Comparison of ENCODE assay signal across 14 cellular contexts in genomic region chr14:103696027-103696402, GRCh38. TPM values are rescaled to one million over a fixed set of nuclear protein-coding genes. Genes with fewer than 3 reads are reported as not detected.
DNase-seq lines count a peak whose midpoint lies in the region; ATAC-seq and TF ChIP-seq lines count a peak whose summit lies in the region.
"Had no signal": no experiment of that assay in that cellular context is flagged by ENCODE, and none has a peak within 500 bp of the region (broad histone marks: within the 10 kb centered on the region; RNA-seq: fewer than 3 reads in every experiment).

No MANE protein-coding gene starts in this region.

- no peaks in the 10 kb centered on the region for H3K27me3 ChIP-seq in CD4-positive, alpha-beta T cell (ENCODE audit: control insufficient read depth, insufficient read depth, low read length)

- intact Hi-C loops in CD4-positive, alpha-beta T cell (cut with DNase I, micrococcal nuclease) = no loop called here
- intact Hi-C loops in Calu3 (cut with micrococcal nuclease; ENCODE audit: unreplicated experiment) = no loop called here

- H3K27me3 Mint-ChIP-seq in CD4-positive, alpha-beta T cell = no peaks in the 10 kb centered on the region
- H3K27me3 Mint-ChIP-seq in endothelial cell (ENCODE audit: unreplicated experiment) (peaks cover 13% of the 10 kb centered on the region), Calu3 (ENCODE audit: unreplicated experiment) (no peaks in the 10 kb centered on the region)

- DNase-seq in CD4-positive, alpha-beta T cell = no peak
- DNase-seq in LHCN-M2 (ENCODE audit: low read depth) (peak; percentile 77), endothelial cell (ENCODE audit: low spot score) (no peak), retina (peak; percentile 26), A172 (ENCODE audit: low spot score) (no peak), Calu3 (no peak), NCI-H1930 (lab: John Stamatoyannopoulos, UW) (no peak)
- DNase-seq: effector CD4-positive, alpha-beta T cell; hypothalamus; NCI-H1105 treated with DMSO at 0.1 percent for 48 hours; stimulated activated naive CD8-positive, alpha-beta T cell treated with anti-CD3 and anti-CD28 coated beads, Interleukin-15, Interleukin-2, amounts not matched to agents 100 U/mL and 50 U/mL, for 24 hours; WERI-Rb-1 had no signal

- H3K27ac ChIP-seq in CD4-positive, alpha-beta T cell (ENCODE audit: low read depth, low read length) = no peak overlapping the region
- H3K27ac ChIP-seq: HL-60, WERI-Rb-1 had no signal

- H3K36me3 Mint-ChIP-seq in CD4-positive, alpha-beta T cell (ENCODE audit: low read depth) = peaks cover 55% of the 10 kb centered on the region
- peaks cover 17% of the 10 kb centered on the region for H3K36me3 Mint-ChIP-seq in endothelial cell (ENCODE audit: low read depth, unreplicated experiment)
- H3K36me3 Mint-ChIP-seq in Calu3 (ENCODE audit: insufficient read depth, unreplicated experiment) = peaks cover 39% of the 10 kb centered on the region

- no peak for TF ChIP-seq CTCF in CD4-positive, alpha-beta T cell (IDR thresholded peaks at IDR 0.05)
- TF ChIP-seq CTCF in endothelial cell (IDR thresholded peaks at IDR 0.05; ENCODE audit: unreplicated experiment) = no peak
- no peak for TF ChIP-seq CTCF in Calu3 (IDR thresholded peaks at IDR 0.05; ENCODE audit: unreplicated experiment)

- ATAC-seq in CD4-positive, alpha-beta T cell (ENCODE audit: poor library complexity) = no peak
- no peak for ATAC-seq in GM18517 (IDR thresholded peaks at IDR 0.05; ENCODE audit: unreplicated experiment)
- ATAC-seq: stimulated activated naive CD8-positive, alpha-beta T cell treated with anti-CD3 and anti-CD28 coated beads, Interleukin-15, Interleukin-2, amounts not matched to agents 100 U/mL and 50 U/mL, for 24 hours had no signal

- no peak overlapping the region for H3K4me3 Mint-ChIP-seq in CD4-positive, alpha-beta T cell
- H3K4me3 Mint-ChIP-seq in endothelial cell (ENCODE audit: unreplicated experiment) (no peak overlapping the region), Calu3 (ENCODE audit: low read depth, unreplicated experiment) (no peak overlapping the region)

- no peaks in the 10 kb centered on the region for H3K9me3 Mint-ChIP-seq in CD4-positive, alpha-beta T cell
- H3K9me3 Mint-ChIP-seq in endothelial cell (ENCODE audit: unreplicated experiment) (no peaks in the 10 kb centered on the region), Calu3 (ENCODE audit: low read depth, unreplicated experiment) (no peaks in the 10 kb centered on the region)

- H3K9me3 ChIP-seq in CD4-positive, alpha-beta T cell (ENCODE audit: control insufficient read depth, low read length) = no peaks in the 10 kb centered on the region

- no TSS peak for BruUV-seq in Calu3 (replicated peaks; lab: Mats Ljungman, UMichigan)

- CTCF ChIA-PET in CD4-positive, alpha-beta T cell (lab: Charles Lee) = no interaction called here
- CTCF ChIA-PET in Calu3 (lab: Charles Lee) = no interaction called here

- peak overlapping the region; percentile 54 for H3K27ac Mint-ChIP-seq in CD4-positive, alpha-beta T cell
- H3K27ac Mint-ChIP-seq in endothelial cell (ENCODE audit: unreplicated experiment) (peak overlapping the region; percentile 67), Calu3 (ENCODE audit: unreplicated experiment) (no peak overlapping the region)

- H3K4me1 Mint-ChIP-seq in CD4-positive, alpha-beta T cell (ENCODE audit: low read depth) = peaks cover 4% of the 10 kb centered on the region
- peaks cover 21% of the 10 kb centered on the region for H3K4me1 Mint-ChIP-seq in endothelial cell (ENCODE audit: unreplicated experiment)
- no peaks in the 10 kb centered on the region for H3K4me1 Mint-ChIP-seq in Calu3 (ENCODE audit: low read depth, unreplicated experiment)

- POLR2A ChIA-PET in CD4-positive, alpha-beta T cell (lab: Charles Lee) = no interaction called here

RNA-seq across cellular contexts. Expression of gene XRCC3, which starts 19.2 kb away (rescaled TPM):
- 1 to 10 TPM; 4.6 to 4.8 TPM for total RNA-seq in CD4-positive, alpha-beta T cell
- total RNA-seq in LHCN-M2 (2014; rRNA removed) (46.7 and 51.7 TPM in 2 replicates), endothelial cell (ENCODE audit: unreplicated experiment) (10.2 TPM), Calu3 (2022) (48.6 and 52.9 TPM in 2 replicates)
- 14.3 TPM for polyA plus RNA-seq in LHCN-M2 (2012)
- 24.4 and 24.5 TPM in 2 replicates for total RNA-seq in A172 (2014; rRNA removed; shearing (Covaris generic))

RNA-seq across cellular contexts. Expression of gene ZFYVE21, which starts 19.6 kb away (rescaled TPM):
- 1 to 10 TPM; 2.6 to 3.0 TPM for total RNA-seq in CD4-positive, alpha-beta T cell
- 36.2 and 46.3 TPM in 2 replicates for total RNA-seq in LHCN-M2 (2014; rRNA removed)
- 37.7 TPM for polyA plus RNA-seq in LHCN-M2 (2012)
- total RNA-seq in endothelial cell (ENCODE audit: unreplicated experiment) = 48.1 TPM
- total RNA-seq in A172 (2014; rRNA removed; shearing (Covaris generic)) = 47.5 and 57.4 TPM in 2 replicates
- total RNA-seq in Calu3 (2022) = 45.7 and 48.8 TPM in 2 replicates

Comparison
In these comparisons a context has a peak if more than half of its experiments do, and no peak if none do; other contexts are left out.
1. DNase-seq: peak in LHCN-M2 (single experiment) and retina (single experiment); none in CD4-positive, alpha-beta T cell (0 of 10), endothelial cell (single experiment), A172 (single experiment), Calu3 (single experiment) and NCI-H1930 (0 of 2).